In the genomic region with DNA sequence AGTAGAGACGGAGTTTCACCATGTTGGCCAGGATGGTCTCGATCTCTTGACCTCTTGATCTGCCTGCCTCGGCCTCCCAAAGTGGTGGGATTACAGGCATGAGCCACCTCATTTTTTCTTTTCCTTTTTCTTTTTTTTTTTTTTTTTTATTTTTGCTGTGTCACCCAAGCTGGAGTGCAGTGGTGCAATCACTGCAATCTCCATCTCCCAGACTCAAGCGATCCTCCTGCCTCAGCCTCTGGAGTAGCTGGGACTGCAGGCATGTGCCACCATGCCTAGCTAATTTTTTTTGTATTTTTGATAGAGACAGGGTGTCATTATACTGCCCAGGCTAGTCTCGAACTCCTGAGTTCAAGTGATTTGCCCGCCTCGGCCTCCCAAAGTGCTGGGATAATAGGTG, we compare ENCODE assay signal across 14 cellular contexts. TPM values are rescaled to one million over a fixed set of nuclear protein-coding genes. Genes with fewer than 3 reads are reported as not detected.
A peak's percentile ranks its signal among the peaks of the same experiment; 100 is the strongest.
DNase-seq lines count a peak whose midpoint lies in the region; ATAC-seq, FAIRE-seq and TF ChIP-seq lines count a peak whose summit lies in the region.
"Not testable (repeated sequence)": the region's sequence is repeated elsewhere in the genome, so short reads cannot be mapped to it uniquely, and the experiment has no call there.
"Had no signal": no experiment of that assay in that cellular context is flagged by ENCODE, and none has a peak within 500 bp of the region (broad histone marks: within the 10 kb centered on the region; RNA-seq: fewer than 3 reads in every experiment).

No MANE protein-coding gene starts in this region.

- peaks cover 0 to 46% (median 7%) of the 10 kb centered on the region in 3 donors for H3K36me3 Mint-ChIP-seq in CD8-positive, alpha-beta memory T cell
- peaks cover 47% of the 10 kb centered on the region for H3K36me3 Mint-ChIP-seq in T-helper 2 cell treated with Interferon-gamma antibody and Interleukin-4, amounts not matched to agents 5 μg/mL and 100 μg/mL, for 36 hours (ENCODE audit: low read depth)
- peaks cover 53% of the 10 kb centered on the region for H3K36me3 Mint-ChIP-seq in activated T-cell treated with anti-CD3 and anti-CD28 coated beads, Interleukin-2, amount 50 U/mL, for 24 hours (ENCODE audit: low read depth)
- not testable (repeated sequence) for H3K36me3 Mint-ChIP-seq in activated naive CD4-positive, alpha-beta T cell treated with anti-CD3 and anti-CD28 coated beads, Interleukin-2, amount 50 U/mL, for 24 hours
- peaks cover 11% of the 10 kb centered on the region for H3K36me3 Mint-ChIP-seq in neural crest cell (ENCODE audit: low read depth)

- H2AFZ ChIP-seq in GM12878 (ENCODE audit: control insufficient read depth, low read depth, low read length); hepatocyte: not testable (repeated sequence)

- RAD21 ChIA-PET in GM12878 (lab: Charles Lee; ENCODE audit: unreplicated experiment) = not testable (repeated sequence)

- BruUV-seq in GM12878 (replicated peaks; lab: Mats Ljungman, UMichigan) = not testable (repeated sequence)

- not testable (repeated sequence) for ATAC-seq in GM12878; thoracic aorta (ENCODE audit: insufficient number of reproducible peaks, low FRiP score, low read depth)

- H3K4me1 Mint-ChIP-seq in CD8-positive, alpha-beta memory T cell = peaks cover 20 to 34% (median 29%) of the 10 kb centered on the region in 3 donors
- peaks cover 18% of the 10 kb centered on the region for H3K4me1 Mint-ChIP-seq in T-helper 2 cell treated with Interferon-gamma antibody and Interleukin-4, amounts not matched to agents 5 μg/mL and 100 μg/mL, for 36 hours (ENCODE audit: low read depth)
- peaks cover 26% of the 10 kb centered on the region for H3K4me1 Mint-ChIP-seq in activated T-cell treated with anti-CD3 and anti-CD28 coated beads, Interleukin-2, amount 50 U/mL, for 24 hours (ENCODE audit: low read depth)
- peaks cover 28% of the 10 kb centered on the region for H3K4me1 Mint-ChIP-seq in activated naive CD4-positive, alpha-beta T cell treated with anti-CD3 and anti-CD28 coated beads, Interleukin-2, amount 50 U/mL, for 24 hours
- H3K4me1 Mint-ChIP-seq in neural crest cell = peaks cover 23% of the 10 kb centered on the region

- TF ChIP-seq POLR2A in GM12878 (IDR thresholded peaks at IDR 0.05; ENCODE audit: low read depth, low read length) = not testable (repeated sequence)

- not testable (repeated sequence) for H4K20me1 ChIP-seq in GM12878 (ENCODE audit: control insufficient read depth, insufficient read depth); hepatocyte (ENCODE audit: insufficient read depth, poor library complexity, severe bottlenecking)

- H3K27me3 ChIP-seq in CD8-positive, alpha-beta memory T cell (ENCODE audit: insufficient read depth, low read length, poor library complexity, severe bottlenecking); GM12878 (replicated peaks in 1 of 2; ENCODE audit: control insufficient read depth in 2 of 2, insufficient read depth in 2 of 2, low read length in 1 of 2); hepatocyte; thoracic aorta (replicated peaks; ENCODE audit: insufficient read depth): not testable (repeated sequence)

- H3K79me2 ChIP-seq in GM12878 (ENCODE audit: control insufficient read depth, insufficient read depth, low read length) (peaks cover 14% of the 10 kb centered on the region), hepatocyte (peaks cover 29% of the 10 kb centered on the region)

- WGBS in GM12878 (ENCODE audit: insufficient coverage, insufficient replicate concordance, low lambda C conversion rate, missing lambda C conversion rate) = over 99% methylated on average over 7 of the region's 7 CpGs
- 97% methylated on average over 7 of the region's 7 CpGs for WGBS in hepatocyte (ENCODE audit: low lambda C conversion rate, missing lambda C conversion rate)

- peaks cover 17% of the 10 kb centered on the region for H3K4me1 ChIP-seq in CD8-positive, alpha-beta memory T cell (ENCODE audit: insufficient read depth, low read length)
- not testable (repeated sequence) for H3K4me1 ChIP-seq in GM12878 (ENCODE audit: control insufficient read depth, insufficient read depth, low read length)
- peaks cover 13% of the 10 kb centered on the region for H3K4me1 ChIP-seq in hepatocyte (ENCODE audit: insufficient read depth)
- H3K4me1 ChIP-seq in thoracic aorta (ENCODE audit: control insufficient read depth in 1 of 2, low read depth in 2 of 2) = peaks cover 13 to 25% of the 10 kb centered on the region in 2 donors

- intact Hi-C loops in GM12878 (cut with micrococcal nuclease; ENCODE audit: unreplicated experiment) = not testable (repeated sequence)

- not testable (repeated sequence) for TF ChIP-seq CTCF in GM12878 (IDR thresholded peaks at IDR 0.05 in 2 of 3, conservative IDR thresholded peaks at IDR 0.05 in 1 of 3; ENCODE audit: control insufficient read depth in 2 of 3, extremely low read depth in 1 of 3, insufficient read depth in 1 of 3, low read depth in 3 of 3, low read length in 3 of 3); hepatocyte (IDR thresholded peaks at IDR 0.05; ENCODE audit: poor library complexity); neural crest cell (conservative IDR thresholded peaks at IDR 0.05); thoracic aorta (IDR thresholded peaks at IDR 0.05)

- peaks cover 11% of the 10 kb centered on the region for H3K36me3 ChIP-seq in CD8-positive, alpha-beta memory T cell (ENCODE audit: insufficient read depth, low read length)
- H3K36me3 ChIP-seq in GM12878 (ENCODE audit: control insufficient read depth in 2 of 2, insufficient read depth in 2 of 2, low read length in 1 of 2); hepatocyte (replicated peaks; ENCODE audit: insufficient read depth, low read depth): not testable (repeated sequence)
- H3K36me3 ChIP-seq in thoracic aorta = peaks cover 26% of the 10 kb centered on the region

- not testable (repeated sequence) for FAIRE-seq in GM12878 (lab: Jason Lieb, UNC)

- H3K27me3 Mint-ChIP-seq in CD8-positive, alpha-beta memory T cell; T-helper 2 cell treated with Interferon-gamma antibody and Interleukin-4, amounts not matched to agents 5 μg/mL and 100 μg/mL, for 36 hours (ENCODE audit: low read depth); activated T-cell treated with anti-CD3 and anti-CD28 coated beads, Interleukin-2, amount 50 U/mL, for 24 hours; activated naive CD4-positive, alpha-beta T cell treated with anti-CD3 and anti-CD28 coated beads, Interleukin-2, amount 50 U/mL, for 24 hours; neural crest cell (ENCODE audit: low read depth): not testable (repeated sequence)

- POLR2A ChIA-PET in CD8-positive, alpha-beta memory T cell (lab: Charles Lee) = not testable (repeated sequence)
- POLR2A ChIA-PET in GM12878 (lab: Charles Lee) = interaction anchor here (0.6 to 1.7 kb wide), 4 partner anchors 30 to 185 kb away, joined by 3 to 7 read pairs (median 3); no protein-coding TSS in a partner anchor

- TF ChIP-seq EP300 in GM12878 (IDR thresholded peaks at IDR 0.05; ENCODE audit: borderline replicate concordance in 1 of 2, control insufficient read depth in 1 of 2, low read depth in 2 of 2, low read length in 2 of 2) = not testable (repeated sequence)

- H3K4me2 ChIP-seq in GM12878 (ENCODE audit: control insufficient read depth, insufficient read depth) (peak overlapping the region; percentile 34; the same call in 1 of the 2 replicates), hepatocyte (peak overlapping the region; percentile 12)

- H3K27ac ChIP-seq in CD8-positive, alpha-beta memory T cell (ENCODE audit: low read depth, low read length); GM12878 (ENCODE audit: control insufficient read depth, insufficient read depth); hepatocyte; thoracic aorta: not testable (repeated sequence)

- peak overlapping the region in 4 of 7 donors; percentile 27 to 65 (median 46) for H3K4me3 Mint-ChIP-seq in CD8-positive, alpha-beta memory T cell
- peak overlapping the region; percentile 40 for H3K4me3 Mint-ChIP-seq in T-helper 2 cell treated with Interferon-gamma antibody and Interleukin-4, amounts not matched to agents 5 μg/mL and 100 μg/mL, for 36 hours
- peak overlapping the region; percentile 20 for H3K4me3 Mint-ChIP-seq in activated T-cell treated with anti-CD3 and anti-CD28 coated beads, Interleukin-2, amount 50 U/mL, for 24 hours
- not testable (repeated sequence) for H3K4me3 Mint-ChIP-seq in activated naive CD4-positive, alpha-beta T cell treated with anti-CD3 and anti-CD28 coated beads, Interleukin-2, amount 50 U/mL, for 24 hours
- H3K4me3 Mint-ChIP-seq in neural crest cell = peak overlapping the region; percentile 29

- in situ Hi-C loops in GM12878 (cut with MboI) = not testable (repeated sequence)

- H3K9me2 ChIP-seq in hepatocyte (replicated peaks; ENCODE audit: insufficient read depth) = not testable (repeated sequence)

- H3K9me3 Mint-ChIP-seq in CD8-positive, alpha-beta memory T cell; T-helper 2 cell treated with Interferon-gamma antibody and Interleukin-4, amounts not matched to agents 5 μg/mL and 100 μg/mL, for 36 hours; activated T-cell treated with anti-CD3 and anti-CD28 coated beads, Interleukin-2, amount 50 U/mL, for 24 hours; activated naive CD4-positive, alpha-beta T cell treated with anti-CD3 and anti-CD28 coated beads, Interleukin-2, amount 50 U/mL, for 24 hours; neural crest cell: not testable (repeated sequence)

- H3K27ac Mint-ChIP-seq in CD8-positive, alpha-beta memory T cell = peak overlapping the region in 2 of 8 donors; percentile 35 to 63
- not testable (repeated sequence) for H3K27ac Mint-ChIP-seq in T-helper 2 cell treated with Interferon-gamma antibody and Interleukin-4, amounts not matched to agents 5 μg/mL and 100 μg/mL, for 36 hours; neural crest cell (ENCODE audit: unreplicated experiment)
- H3K27ac Mint-ChIP-seq in activated T-cell treated with anti-CD3 and anti-CD28 coated beads, Interleukin-2, amount 50 U/mL, for 24 hours = peak overlapping the region; percentile 73
- H3K27ac Mint-ChIP-seq in activated naive CD4-positive, alpha-beta T cell treated with anti-CD3 and anti-CD28 coated beads, Interleukin-2, amount 50 U/mL, for 24 hours = peak overlapping the region; percentile 20

- CTCF ChIA-PET in CD8-positive, alpha-beta memory T cell (lab: Charles Lee); GM12878 (lab: Yijun Ruan, JAX): not testable (repeated sequence)

- TF ChIP-seq RAD21 in GM12878 (IDR thresholded peaks at IDR 0.05; ENCODE audit: insufficient read depth, low read depth, low read length) = not testable (repeated sequence)

- not testable (repeated sequence) for H3K4me3 ChIP-seq in CD8-positive, alpha-beta memory T cell (ENCODE audit: low read length); GM12878; hepatocyte
- peak overlapping the region; percentile 31 for H3K4me3 ChIP-seq in thoracic aorta

- H3K9ac ChIP-seq in GM12878 (ENCODE audit: control insufficient read depth, insufficient read depth, low read length) = not testable (repeated sequence)

- H3K9me3 ChIP-seq in CD8-positive, alpha-beta memory T cell (ENCODE audit: low read length); GM12878 (replicated peaks; ENCODE audit: control insufficient read depth, insufficient read depth, low read length); hepatocyte (ENCODE audit: low read depth); thoracic aorta: not testable (repeated sequence)

- SMC1A ChIA-PET in GM12878 (lab: Charles Lee; ENCODE audit: uncharacterized antibody, unreplicated experiment) = interaction anchor here (1.4 to 2.0 kb wide), 2 partner anchors 11 to 52 kb away, joined by 4 to 7 read pairs; partner anchors contain the start of gene BAX

- DNase-seq in CD8-positive, alpha-beta memory T cell; T-helper 2 cell treated with Interferon-gamma antibody and Interleukin-4, amounts not matched to agents 5 μg/mL and 100 μg/mL, for 36 hours (ENCODE audit: low spot score); activated T-cell treated with anti-CD3 and anti-CD28 coated beads, Interleukin-2, amount 50 U/mL, for 24 hours; GM12878 (ENCODE audit: low read depth, low spot score); hepatocyte (ENCODE audit: low spot score); neural crest cell (ENCODE audit: low read depth, low spot score); thoracic aorta (ENCODE audit: low spot score): not testable (repeated sequence)

RNA-seq across cellular contexts. Expression of gene NUCB1, which starts 2.2 kb away (rescaled TPM):
- 10 to 100 TPM; 86.8 to 93.3 TPM for total RNA-seq in CD8-positive, alpha-beta memory T cell
- polyA plus RNA-seq in CD8-positive, alpha-beta memory T cell = 147 TPM
- total RNA-seq in GM12878 (2013; cell fraction: nucleolus; rRNA removed) = 118 and 121 TPM in 2 replicates
- 41.8 and 48.6 TPM in 2 replicates for total RNA-seq in GM12878 (2014; rRNA removed)
- 31.7 and 33.0 TPM in 2 replicates for total RNA-seq in GM12878 (2014; rRNA removed; fragmentation: Illumina TruSeq; extraction: Trizol)
- 80.2 and 82.4 TPM in 2 replicates for total RNA-seq in GM12878 (2021)
- polyA plus RNA-seq in GM12878 (2011; ENCODE audit: low read depth) = 41.2 TPM
- 19.3 and 40.3 TPM in 2 replicates for polyA plus RNA-seq in GM12878 (2011; rRNA removed)
- polyA plus RNA-seq in GM12878 (2011; cell fraction: cytosol; rRNA removed) = 53.1 and 63.0 TPM in 2 replicates
- 77.6 and 86.5 TPM in 2 replicates for polyA plus RNA-seq in GM12878 (2011; cell fraction: nucleus; rRNA removed)
- 97.8 and 107 TPM in 2 replicates for polyA plus RNA-seq in GM12878 (2012)
- 13.9 and 32.5 TPM in 2 replicates for polyA plus RNA-seq in GM12878 (2014; fragmentation: Illumina TruSeq; extraction: Trizol)
- 1 to 10 TPM; 1.8 to 3.2 TPM for polyA plus RNA-seq in GM12878 (2014; fragmentation: Nextera tagmentation; extraction: Ambion mirVana)
- polyA plus RNA-seq in GM12878 (2014; rRNA removed) = 77.7 and 94.2 TPM in 2 replicates
- polyA plus RNA-seq in GM12878 (2016; fragmentation: Nextera tagmentation; extraction: Ambion mirVana) = 100 to 1,000 TPM; 112 TPM
- 14.6 and 32.7 TPM in 2 replicates for polyA minus RNA-seq in GM12878 (2011; rRNA and poly(A)+ RNA removed)
- polyA minus RNA-seq in GM12878 (2011; cell fraction: cytosol; rRNA and poly(A)+ RNA removed) = 16.6 and 18.4 TPM in 2 replicates
- 15.7 and 20.2 TPM in 2 replicates for polyA minus RNA-seq in GM12878 (2011; cell fraction: nucleus; rRNA and poly(A)+ RNA removed)
- total RNA-seq in hepatocyte = 233 and 283 TPM in 2 replicates
- polyA plus RNA-seq in hepatocyte = 332 and 339 TPM in 2 replicates
- 102 and 108 TPM in 2 replicates for total RNA-seq in neural crest cell
- 100 to 1,000 TPM; 415 to 671 TPM for total RNA-seq in thoracic aorta

RNA-seq across cellular contexts. Expression of gene TULP2, which starts 3.7 kb away (rescaled TPM):
- total RNA-seq in CD8-positive, alpha-beta memory T cell = not detected
- polyA plus RNA-seq in CD8-positive, alpha-beta memory T cell = not detected
- total RNA-seq in GM12878 (2013; cell fraction: nucleolus; rRNA removed) = 0.64 and 1.1 TPM in 2 replicates
- total RNA-seq in GM12878 (2014; rRNA removed) (0.49 and 0.56 TPM in 2 replicates), GM12878 (2014; rRNA removed; fragmentation: Illumina TruSeq; extraction: Trizol) (0.14 and 0.22 TPM in 2 replicates), GM12878 (2021) (0.82 and 1.2 TPM in 2 replicates), hepatocyte (not detected in 2 replicates), neural crest cell (not detected in 2 replicates), thoracic aorta (under 1 TPM; 0.27 to 0.78 TPM)
- 0.28 TPM for polyA plus RNA-seq in GM12878 (2011; ENCODE audit: low read depth)
- polyA plus RNA-seq in GM12878 (2011; rRNA removed) (0.26 and 0.45 TPM in 2 replicates), GM12878 (2014; fragmentation: Illumina TruSeq; extraction: Trizol) (0.31 and 0.57 TPM in 2 replicates), GM12878 (2014; fragmentation: Nextera tagmentation; extraction: Ambion mirVana) (under 1 TPM in 1 of 2 experiments, not detected in 1; 0.62 TPM), GM12878 (2014; rRNA removed) (0.69 and 1.5 TPM in 2 replicates), GM12878 (2016; fragmentation: Nextera tagmentation; extraction: Ambion mirVana) (under 1 TPM; 0.17 to 0.18 TPM), hepatocyte (not detected in 2 replicates)
- polyA plus RNA-seq in GM12878 (2011; cell fraction: cytosol; rRNA removed) = 0.28 and 0.51 TPM in 2 replicates
- polyA plus RNA-seq in GM12878 (2011; cell fraction: nucleus; rRNA removed) = 0.19 and 0.40 TPM in 2 replicates
- 0.70 and 0.84 TPM in 2 replicates for polyA plus RNA-seq in GM12878 (2012)
- 0.15 and 0.52 TPM in 2 replicates for polyA minus RNA-seq in GM12878 (2011; rRNA and poly(A)+ RNA removed)
- polyA minus RNA-seq in GM12878 (2011; cell fraction: cytosol; rRNA and poly(A)+ RNA removed) = not detected in 2 replicates
- 0.12 TPM in 1 of 2 replicates, not detected in the other for polyA minus RNA-seq in GM12878 (2011; cell fraction: nucleus; rRNA and poly(A)+ RNA removed)
- total RNA-seq: A673; CD4-positive, alpha-beta T cell; G401; MCF 10A had no signal
- polyA plus RNA-seq: IgD-negative memory B cell had no signal

RNA-seq across cellular contexts. Expression of gene PPP1R15A, which starts 30.1 kb away (rescaled TPM):
- 10 to 100 TPM; 67.1 to 69.3 TPM for total RNA-seq in CD8-positive, alpha-beta memory T cell
- 159 TPM for polyA plus RNA-seq in CD8-positive, alpha-beta memory T cell
- 90.5 and 94.5 TPM in 2 replicates for total RNA-seq in GM12878 (2013; cell fraction: nucleolus; rRNA removed)
- 23.9 and 26.3 TPM in 2 replicates for total RNA-seq in GM12878 (2014; rRNA removed)
- total RNA-seq in GM12878 (2014; rRNA removed; fragmentation: Illumina TruSeq; extraction: Trizol) = 21.0 and 22.2 TPM in 2 replicates
- 30.0 and 30.6 TPM in 2 replicates for total RNA-seq in GM12878 (2021)
- polyA plus RNA-seq in GM12878 (2011; ENCODE audit: low read depth) = 32.8 TPM
- 18.6 and 19.1 TPM in 2 replicates for polyA plus RNA-seq in GM12878 (2011; rRNA removed)
- 16.9 and 21.8 TPM in 2 replicates for polyA plus RNA-seq in GM12878 (2011; cell fraction: cytosol; rRNA removed)
- 34.4 and 42.1 TPM in 2 replicates for polyA plus RNA-seq in GM12878 (2011; cell fraction: nucleus; rRNA removed)
- polyA plus RNA-seq in GM12878 (2012) = 64.8 and 69.0 TPM in 2 replicates
- 28.0 and 29.9 TPM in 2 replicates for polyA plus RNA-seq in GM12878 (2014; fragmentation: Illumina TruSeq; extraction: Trizol)
- polyA plus RNA-seq in GM12878 (2014; fragmentation: Nextera tagmentation; extraction: Ambion mirVana) = under 1 TPM; 0.68 to 0.90 TPM
- polyA plus RNA-seq in GM12878 (2014; rRNA removed) = 28.5 and 29.0 TPM in 2 replicates
- 10 to 100 TPM; 44.1 to 50.8 TPM for polyA plus RNA-seq in GM12878 (2016; fragmentation: Nextera tagmentation; extraction: Ambion mirVana)
- 11.3 and 16.8 TPM in 2 replicates for polyA minus RNA-seq in GM12878 (2011; rRNA and poly(A)+ RNA removed)
- polyA minus RNA-seq in GM12878 (2011; cell fraction: cytosol; rRNA and poly(A)+ RNA removed) = 7.4 and 12.2 TPM in 2 replicates
- polyA minus RNA-seq in GM12878 (2011; cell fraction: nucleus; rRNA and poly(A)+ RNA removed) = 19.8 and 24.3 TPM in 2 replicates
- 67.1 and 83.1 TPM in 2 replicates for total RNA-seq in hepatocyte
- 172 and 218 TPM in 2 replicates for polyA plus RNA-seq in hepatocyte
- total RNA-seq in neural crest cell = 27.5 and 27.8 TPM in 2 replicates
- 100 to 1,000 TPM; 108 to 139 TPM for total RNA-seq in thoracic aorta

RNA-seq across cellular contexts. Expression of gene DHDH, which starts 31.2 kb away (rescaled TPM):
- total RNA-seq in CD8-positive, alpha-beta memory T cell = under 1 TPM; 0.42 to 0.53 TPM
- 0.31 TPM for polyA plus RNA-seq in CD8-positive, alpha-beta memory T cell
- not detected in 2 replicates for total RNA-seq in GM12878 (2013; cell fraction: nucleolus; rRNA removed)
- total RNA-seq in GM12878 (2014; rRNA removed) (not detected in 2 replicates), GM12878 (2014; rRNA removed; fragmentation: Illumina TruSeq; extraction: Trizol) (not detected in 2 replicates), GM12878 (2021) (not detected in 2 replicates), hepatocyte (0.72 and 3.7 TPM in 2 replicates), neural crest cell (0.47 and 0.82 TPM in 2 replicates), thoracic aorta (1 to 10 TPM in 1 of 2 donors, not detected in 1; 3.7 TPM)
- polyA plus RNA-seq in GM12878 (2011; ENCODE audit: low read depth) = not detected
- polyA plus RNA-seq in GM12878 (2011; rRNA removed) (0.15 and 0.23 TPM in 2 replicates), GM12878 (2014; fragmentation: Illumina TruSeq; extraction: Trizol) (not detected in 2 replicates), GM12878 (2014; fragmentation: Nextera tagmentation; extraction: Ambion mirVana) (under 1 TPM in 1 of 2 experiments, not detected in 1; 0.13 TPM), GM12878 (2014; rRNA removed) (0.19 TPM in 1 of 2 replicates, not detected in the other), GM12878 (2016; fragmentation: Nextera tagmentation; extraction: Ambion mirVana) (under 1 TPM in 1 of 2 experiments, not detected in 1; 0.21 TPM), hepatocyte (1.5 and 2.9 TPM in 2 replicates)
- 0.25 and 0.28 TPM in 2 replicates for polyA plus RNA-seq in GM12878 (2011; cell fraction: cytosol; rRNA removed)
- polyA plus RNA-seq in GM12878 (2011; cell fraction: nucleus; rRNA removed) = 0.16 and 0.26 TPM in 2 replicates
- 1.1 and 1.2 TPM in 2 replicates for polyA plus RNA-seq in GM12878 (2012)
- polyA minus RNA-seq in GM12878 (2011; rRNA and poly(A)+ RNA removed) = not detected in 2 replicates
- not detected in 2 replicates for polyA minus RNA-seq in GM12878 (2011; cell fraction: cytosol; rRNA and poly(A)+ RNA removed)
- not detected in 2 replicates for polyA minus RNA-seq in GM12878 (2011; cell fraction: nucleus; rRNA and poly(A)+ RNA removed)
- total RNA-seq: A673, H7, MCF 10A had no signal

RNA-seq across cellular contexts. Expression of gene PLEKHA4, which starts 33.9 kb away (rescaled TPM):
- 1 to 10 TPM; 2.5 to 4.1 TPM for total RNA-seq in CD8-positive, alpha-beta memory T cell
- polyA plus RNA-seq in CD8-positive, alpha-beta memory T cell = 2.7 TPM
- 1.8 and 2.3 TPM in 2 replicates for total RNA-seq in GM12878 (2013; cell fraction: nucleolus; rRNA removed)
- total RNA-seq in GM12878 (2014; rRNA removed) (5.0 and 7.5 TPM in 2 replicates), GM12878 (2014; rRNA removed; fragmentation: Illumina TruSeq; extraction: Trizol) (3.1 and 3.3 TPM in 2 replicates), GM12878 (2021) (6.5 and 7.1 TPM in 2 replicates), hepatocyte (7.3 and 8.3 TPM in 2 replicates), neural crest cell (38.1 and 41.8 TPM in 2 replicates), thoracic aorta (10 to 100 TPM; 45.1 to 45.2 TPM)
- polyA plus RNA-seq in GM12878 (2011; ENCODE audit: low read depth) = 4.3 TPM
- polyA plus RNA-seq in GM12878 (2011; rRNA removed) (1.9 and 2.3 TPM in 2 replicates), GM12878 (2014; fragmentation: Illumina TruSeq; extraction: Trizol) (1.5 and 3.5 TPM in 2 replicates), GM12878 (2014; fragmentation: Nextera tagmentation; extraction: Ambion mirVana) (under 1 TPM in 1 of 2 experiments, not detected in 1; 0.13 TPM), GM12878 (2014; rRNA removed) (5.4 and 6.4 TPM in 2 replicates), GM12878 (2016; fragmentation: Nextera tagmentation; extraction: Ambion mirVana) (10 to 100 TPM in 1 of 2 experiments, 1 to 10 TPM in 1; 7.8 to 10.0 TPM), hepatocyte (15.1 and 25.8 TPM in 2 replicates)
- polyA plus RNA-seq in GM12878 (2011; cell fraction: cytosol; rRNA removed) = 2.1 and 2.8 TPM in 2 replicates
- 1.7 and 3.2 TPM in 2 replicates for polyA plus RNA-seq in GM12878 (2011; cell fraction: nucleus; rRNA removed)
- 13.4 and 14.8 TPM in 2 replicates for polyA plus RNA-seq in GM12878 (2012)
- 0.66 and 0.82 TPM in 2 replicates for polyA minus RNA-seq in GM12878 (2011; rRNA and poly(A)+ RNA removed)
- polyA minus RNA-seq in GM12878 (2011; cell fraction: cytosol; rRNA and poly(A)+ RNA removed) = 1.4 TPM in 1 of 2 replicates, not detected in the other
- polyA minus RNA-seq in GM12878 (2011; cell fraction: nucleus; rRNA and poly(A)+ RNA removed) = 0.36 and 1.4 TPM in 2 replicates
